20 cellular contexts compared by ENCODE assay signal in genomic region chr13:49811527-49811908, GRCh38. TPM values are rescaled to one million over a fixed set of nuclear protein-coding genes. Genes with fewer than 3 reads are reported as not detected.
DNase-seq lines count a peak whose midpoint lies in the region; ATAC-seq and TF ChIP-seq lines count a peak whose summit lies in the region.
"Had no signal": no experiment of that assay in that cellular context is flagged by ENCODE, and none has a peak within 500 bp of the region (broad histone marks: within the 10 kb centered on the region; RNA-seq: fewer than 3 reads in every experiment).

No MANE protein-coding gene starts in this region.

- no peak overlapping the region for H3K23ac ChIP-seq in IMR-90 (ENCODE audit: low read depth, low read length)

- peak overlapping the region; percentile 93; the same call in 1 of the 2 replicates for H3K18ac ChIP-seq in IMR-90 (ENCODE audit: low read depth, low read length)

- H2BK5ac ChIP-seq in IMR-90 (ENCODE audit: low read depth, low read length, poor library complexity, severe bottlenecking) = peak overlapping the region; percentile 89

- no peak overlapping the region for H4K91ac ChIP-seq in IMR-90 (ENCODE audit: insufficient read depth, low read depth, low read length)

- H3K9me3 ChIP-seq in left ventricle myocardium inferior (replicated peaks) = peaks cover 6% of the 10 kb centered on the region
- H3K9me3 ChIP-seq in heart left ventricle = peaks cover 0 to 4% (median 0%) of the 10 kb centered on the region in 12 donors
- no peaks in the 10 kb centered on the region for H3K9me3 ChIP-seq in IMR-90 (ENCODE audit: control insufficient read depth, insufficient read depth, low read length)
- H3K9me3 ChIP-seq in osteoblast (ENCODE audit: low read depth, low read length) = no peaks in the 10 kb centered on the region
- no peaks in the 10 kb centered on the region for H3K9me3 ChIP-seq in ascending aorta
- H3K9me3 ChIP-seq: MG63, SJCRH30 had no signal

- WGBS in heart left ventricle, 4 donors = 79 to 85% (median 84%) methylated on average over 4 of the region's 4 CpGs
- no CpG with 5 or more reads among the region's 4 CpGs for WGBS in IMR-90 (ENCODE audit: extremely low coverage in 2 of 2, insufficient read length in 1 of 2), 2 experiments

- H3K4me2 ChIP-seq in IMR-90 (ENCODE audit: low read depth, low read length) = peak overlapping the region; percentile 23; the same call in 1 of the 2 replicates
- peak overlapping the region; percentile 41 for H3K4me2 ChIP-seq in osteoblast (ENCODE audit: insufficient read depth, low read length)
- H3K4me2 ChIP-seq: GM23338 had no signal

- H3K4me1 ChIP-seq in left ventricle myocardium inferior (peaks cover 33% of the 10 kb centered on the region), heart left ventricle (peaks cover 0 to 25% (median 3%) of the 10 kb centered on the region in 12 donors), IMR-90 (ENCODE audit: control insufficient read depth, insufficient read depth, low read length) (peaks cover 19% of the 10 kb centered on the region), osteoblast (ENCODE audit: insufficient read depth, low read length) (peaks cover 16% of the 10 kb centered on the region), ascending aorta (no peaks in the 10 kb centered on the region)

- no peaks in the 10 kb centered on the region for H3K27me3 ChIP-seq in left ventricle myocardium inferior (ENCODE audit: low read depth)
- H3K27me3 ChIP-seq in heart left ventricle = no peaks in the 10 kb centered on the region
- H3K27me3 ChIP-seq in IMR-90 (ENCODE audit: control insufficient read depth, insufficient read depth, low read length) = no peaks in the 10 kb centered on the region
- peaks cover 9% of the 10 kb centered on the region for H3K27me3 ChIP-seq in osteoblast (ENCODE audit: insufficient read depth, low read length)
- H3K27me3 ChIP-seq in ascending aorta = no peaks in the 10 kb centered on the region
- H3K27me3 ChIP-seq: MG63, SJCRH30 had no signal

- no peaks in the 10 kb centered on the region for H3K79me1 ChIP-seq in IMR-90 (ENCODE audit: low read depth in 1 of 2, low read length in 2 of 2)

- H4K20me1 ChIP-seq in IMR-90 (ENCODE audit: insufficient read depth, low read length) = peaks cover 3% of the 10 kb centered on the region; the same call in 1 of the 2 replicates
- no peaks in the 10 kb centered on the region for H4K20me1 ChIP-seq in osteoblast (ENCODE audit: insufficient read depth, low read length)

- no peak for TF ChIP-seq RAD21 in IMR-90 (IDR thresholded peaks at IDR 0.05; ENCODE audit: low read length)

- TF ChIP-seq POLR2A in heart left ventricle (IDR thresholded peaks at IDR 0.05) = no peak
- TF ChIP-seq POLR2A in IMR-90 (IDR thresholded peaks at IDR 0.05; ENCODE audit: low read depth, low read length) = no peak

- H3K56ac ChIP-seq in IMR-90 (ENCODE audit: extremely low read depth, insufficient read depth, low read length) = no peak overlapping the region

- no peak overlapping the region for H4K5ac ChIP-seq in IMR-90 (ENCODE audit: low read depth, low read length)

- no peaks in the 10 kb centered on the region for H3K79me2 ChIP-seq in osteoblast (ENCODE audit: insufficient read depth, low read length)

- peak overlapping the region; percentile 63 for H2BK120ac ChIP-seq in IMR-90 (ENCODE audit: low read depth, low read length)

- no peak overlapping the region for H3K4me3 ChIP-seq in left ventricle myocardium inferior
- no peak overlapping the region for H3K4me3 ChIP-seq in heart left ventricle
- H3K4me3 ChIP-seq in IMR-90 (ENCODE audit: insufficient read depth, low read depth, low read length) = no peak overlapping the region
- H3K4me3 ChIP-seq in osteoblast (ENCODE audit: insufficient read depth, low read length) = peak overlapping the region; percentile 6
- no peak overlapping the region for H3K4me3 ChIP-seq in ascending aorta
- H3K4me3 ChIP-seq: GM23338, K562, MG63, SJCRH30 had no signal

- peak overlapping the region; percentile 68 to 72; a peak in 1 of 4 replicates for H4K8ac ChIP-seq in IMR-90 (ENCODE audit: low read depth in 2 of 2, low read length in 2 of 2)

- ATAC-seq in heart left ventricle = no peak
- no peak for ATAC-seq in IMR-90 (ENCODE audit: low read depth)
- no peak for ATAC-seq in GM21786 (IDR thresholded peaks at IDR 0.05; ENCODE audit: unreplicated experiment)
- no peak for ATAC-seq in HG03378 (IDR thresholded peaks at IDR 0.05; ENCODE audit: unreplicated experiment)
- ATAC-seq: GM23338 had no signal

- 0 out of 3 replicates have a peak overlapping the region, but pooled peaks have one; percentile 89 for H2BK15ac ChIP-seq in IMR-90 (ENCODE audit: low read depth, low read length)

- TF ChIP-seq CTCF in left ventricle myocardium inferior (IDR thresholded peaks at IDR 0.05; ENCODE audit: borderline replicate concordance) (no peak), heart left ventricle (IDR thresholded peaks at IDR 0.05) (no peak), IMR-90 (conservative IDR thresholded peaks at IDR 0.05; ENCODE audit: low read depth, low read length) (no peak), osteoblast (IDR thresholded peaks at IDR 0.05; ENCODE audit: extremely low read depth, low read depth, low read length) (no peak), ascending aorta (IDR thresholded peaks at IDR 0.05) (no peak)

- CTCF ChIA-PET in IMR-90 (lab: Yijun Ruan, JAX) = no interaction called here

- no peak for DNase-seq in left ventricle myocardium inferior
- DNase-seq in heart left ventricle = no peak
- DNase-seq in IMR-90 = no peak
- DNase-seq in osteoblast (ENCODE audit: insufficient read length, low spot score, missing footprints) = no peak
- no peak for DNase-seq in ascending aorta (ENCODE audit: low spot score in 2 of 2)
- DNase-seq: 8988T, DMS53, GF-D8, NCI-H1417, NCI-H1694 treated with DMSO at 0.1 percent for 48 hours, NCI-H2081 treated with DMSO at 0.1 percent for 48 hours, NCI-H2171 treated with DMSO at 0.1 percent for 48 hours, NCI-H524 treated with DMSO at 0.1 percent for 48 hours, NCI-H82, SJCRH30 had no signal

- H3K27ac ChIP-seq in left ventricle myocardium inferior (replicated peaks) (peak overlapping the region; percentile 58), heart left ventricle (peak overlapping the region in 5 of 12 donors; percentile 15 to 56 (median 19)), IMR-90 (ENCODE audit: insufficient read depth, low read length) (peak overlapping the region; percentile 92; the same call in 1 of the 2 replicates), osteoblast (ENCODE audit: low read depth, low read length) (no peak overlapping the region), ascending aorta (no peak overlapping the region)
- H3K27ac ChIP-seq: SJCRH30 had no signal

- peak overlapping the region; percentile 66; the same call in 1 of the 2 replicates for H3K14ac ChIP-seq in IMR-90 (replicated peaks; ENCODE audit: low read depth, low read length)

- dilution Hi-C loops in IMR-90 (cut with HindIII; ENCODE audit: low sequenced_read_pairs, unreplicated experiment) = no loop called here

- in situ Hi-C loops in IMR-90 (cut with MboI; ENCODE audit: low sequenced_read_pairs) = no loop called here

- intact Hi-C loops in left ventricle myocardium inferior (cut with micrococcal nuclease) = no loop called here
- intact Hi-C loops in heart left ventricle (cut with DNase I) = no loop called here
- intact Hi-C loops in IMR-90 (cut with micrococcal nuclease) = no loop called here
- intact Hi-C loops in ascending aorta (cut with DNase I) = no loop called here

- H3K9ac ChIP-seq in IMR-90 (ENCODE audit: low read depth, low read length) = no peak overlapping the region

- H3K4ac ChIP-seq in IMR-90 (ENCODE audit: low read depth, low read length) = peak overlapping the region; percentile 44; the same call in 1 of the 2 replicates

- peak overlapping the region; percentile 70; the same call in 1 of the 2 replicates for H2BK20ac ChIP-seq in IMR-90 (ENCODE audit: low read depth, low read length)

- no TSS peak for BruUV-seq in IMR-90 (replicated peaks; lab: Mats Ljungman, UMichigan)

- no peak overlapping the region for H2AK5ac ChIP-seq in IMR-90 (ENCODE audit: low read depth, low read length)

- H2AK9ac ChIP-seq in IMR-90 (replicated peaks; ENCODE audit: low read depth, low read length, poor library complexity) = no peak overlapping the region

- peaks cover 8% of the 10 kb centered on the region for H3K9me1 ChIP-seq in IMR-90 (ENCODE audit: insufficient read depth, low read length)

- POLR2A ChIA-PET in IMR-90 (lab: Charles Lee; ENCODE audit: unreplicated experiment) = interaction anchor here (0.5 kb wide), 1 partner anchor 26 kb away, joined by 4 read pairs; no protein-coding TSS in a partner anchor

- H2AFZ ChIP-seq in IMR-90 (replicated peaks; ENCODE audit: low read length, poor library complexity) (no peak overlapping the region), osteoblast (ENCODE audit: low read length) (no peak overlapping the region)
- H2AFZ ChIP-seq: GM23338 had no signal

- H3K36me3 ChIP-seq in left ventricle myocardium inferior (no peaks in the 10 kb centered on the region), heart left ventricle (no peaks in the 10 kb centered on the region), IMR-90 (ENCODE audit: control insufficient read depth, insufficient read depth, low read length) (no peaks in the 10 kb centered on the region), osteoblast (ENCODE audit: insufficient read depth, low read length) (no peaks in the 10 kb centered on the region), ascending aorta (no peaks in the 10 kb centered on the region)
- H3K36me3 ChIP-seq: MG63, SJCRH30 had no signal

TF ChIP-seq in IMR-90, 13 proteins besides CTCF, POLR2A, EP300 and RAD21 (continues in another document):
- TF ChIP-seq RFX5 (IDR thresholded peaks at IDR 0.05; ENCODE audit: low read depth, low read length) (no peak), BHLHE40 (IDR thresholded peaks at IDR 0.05; ENCODE audit: low read depth, low read length) (no peak), SMC3 (IDR thresholded peaks at IDR 0.05; ENCODE audit: low read depth, low read length) (no peak), CEBPB (IDR thresholded peaks at IDR 0.05; ENCODE audit: low read depth, low read length) (no peak)

RNA-seq across cellular contexts. Expression of gene KPNA3, which starts 19.0 kb away (rescaled TPM):
- 60.0 TPM for total RNA-seq in left ventricle myocardium inferior
- total RNA-seq in heart left ventricle = 100 to 1,000 TPM in 1 of 9 donors, 10 to 100 TPM in 8; 39.2 to 104 (median 56.5) TPM
- 10 to 100 TPM; 21.7 to 50.2 TPM for polyA plus RNA-seq in heart left ventricle
- 48.6 and 63.6 TPM in 2 replicates for total RNA-seq in IMR-90 (2012; rRNA removed)
- polyA plus RNA-seq in IMR-90 (2012; rRNA removed) = 21.1 and 25.3 TPM in 2 replicates
- 6.1 and 7.1 TPM in 2 replicates for polyA plus RNA-seq in IMR-90 (2012; cell fraction: cytosol; rRNA removed)
- 3.5 and 27.9 TPM in 2 replicates for polyA plus RNA-seq in IMR-90 (2012; cell fraction: nucleus; rRNA removed; ENCODE audit: low replicate concordance)
- total RNA-seq in osteoblast = 42.0 and 43.6 TPM in 2 replicates
- total RNA-seq in ascending aorta = 5.9 TPM

Comparison
In these comparisons a context has a peak if more than half of its experiments do, and no peak if none do; other contexts are left out.
1. H3K27ac ChIP-seq: peak in left ventricle myocardium inferior (single experiment) and IMR-90 (single experiment); none in osteoblast (single experiment) and ascending aorta (0 of 2).